In the genomic region with DNA sequence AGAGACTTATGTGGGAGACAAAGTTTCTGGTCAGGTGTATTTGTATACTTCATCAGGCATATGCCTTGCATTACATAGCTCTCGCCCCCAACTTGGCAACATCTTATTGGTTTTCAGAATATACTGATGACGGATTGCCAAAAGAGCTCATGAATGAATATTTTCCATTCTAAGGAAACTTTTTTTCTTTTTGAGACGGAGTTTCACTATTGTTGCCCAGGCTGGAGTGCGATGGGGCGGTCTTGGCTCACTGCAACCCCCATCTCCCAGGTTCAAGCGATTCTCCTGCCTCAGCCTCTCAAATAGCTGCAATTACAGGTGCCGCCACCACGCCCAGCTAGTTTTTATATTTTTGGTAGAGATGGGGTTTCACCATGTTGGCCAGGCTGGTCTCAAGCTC, we compare ENCODE assay signal across 28 cellular contexts.
"Had no signal": no experiment of that assay in that cellular context is flagged by ENCODE, and none has a peak within 500 bp of the region (broad histone marks: within the 10 kb centered on the region; RNA-seq: fewer than 3 reads in every experiment).

No MANE protein-coding gene starts in this region.

- H3K9me3 ChIP-seq: heart right ventricle, testis, uterus had no signal

- H3K36me3 ChIP-seq: uterus had no signal

- H2AFZ ChIP-seq: parathyroid adenoma had no signal

- ATAC-seq: activated CD4-positive, CD25-positive, alpha-beta regulatory T cell treated with anti-CD3 and anti-CD28 coated beads, Interleukin-2, amount 50 U/mL, for 24 hours; activated T-cell treated with anti-CD3 and anti-CD28 coated beads, Interleukin-2, amount 50 U/mL, for 72 hours; heart right ventricle; left cardiac atrium; right cardiac atrium had no signal

- H3K4me3 ChIP-seq: heart right ventricle, testis, uterus had no signal

- H3K4me1 ChIP-seq: parathyroid adenoma, uterus had no signal

- H3K27me3 ChIP-seq: heart right ventricle, testis, uterus had no signal

- H3K4me3 Mint-ChIP-seq: activated CD4-positive, alpha-beta T cell treated with anti-CD3 and anti-CD28 coated beads, Interleukin-2, amount 10 ng/mL, durations not matched to agents 7 days and 5 days; activated naive CD4-positive, alpha-beta T cell treated with anti-CD3 and anti-CD28 coated beads for 36 hours; memory B cell; nephron progenitor cell; T-helper 2 cell treated with Interferon-gamma antibody and Interleukin-4, amounts not matched to agents 5 μg/mL and 100 μg/mL, for 36 hours had no signal

- H3K27me3 Mint-ChIP-seq: activated CD4-positive, alpha-beta T cell treated with anti-CD3 and anti-CD28 coated beads, Interleukin-2, amount 10 ng/mL, durations not matched to agents 7 days and 5 days; brain; memory B cell had no signal

- H3K27ac Mint-ChIP-seq: activated CD4-positive, alpha-beta T cell treated with anti-CD3 and anti-CD28 coated beads, Interleukin-2, amount 10 ng/mL, durations not matched to agents 7 days and 5 days; activated naive CD4-positive, alpha-beta T cell treated with anti-CD3 and anti-CD28 coated beads for 36 hours; activated T-cell treated with anti-CD3 and anti-CD28 coated beads, Interleukin-2, amount 50 U/mL, for 72 hours; brain; nephron progenitor cell; T-helper 2 cell treated with Interferon-gamma antibody and Interleukin-4, amounts not matched to agents 5 μg/mL and 100 μg/mL, for 36 hours had no signal

- DNase-seq: activated CD4-positive, alpha-beta T cell treated with anti-CD3 and anti-CD28 coated beads, Interleukin-2, amount 10 ng/mL, durations not matched to agents 7 days and 5 days; activated CD8-positive, alpha-beta memory T cell treated with anti-CD3 and anti-CD28 coated beads, Interleukin-2, amount 50 U/mL, for 48 hours; activated effector memory CD4-positive, alpha-beta T cell treated with Interleukin-2 at 50 U/mL for 16 hours; activated naive CD4-positive, alpha-beta T cell treated with anti-CD3 and anti-CD28 coated beads for 36 hours; activated T-cell treated with anti-CD3 and anti-CD28 coated beads, Interleukin-2, amount 50 U/mL, for 72 hours; aorta; caudate nucleus; dermis blood vessel endothelial cell; effector CD8-positive, alpha-beta T cell; erythroblast; foreskin fibroblast; heart right ventricle; islet precursor cell; left cardiac atrium; nephron progenitor cell; nucleus accumbens; right cardiac atrium; stimulated activated CD4-positive, alpha-beta T cell treated with anti-CD3 and anti-CD28 coated beads, Interleukin-12 subunit alpha, Interleukin-12 subunit beta, amount 100 ng/mL, for 4 hours; stimulated activated CD4-positive, alpha-beta T cell treated with anti-CD3 and anti-CD28 coated beads, Interleukin-4, amount 100 ng/mL, for 4 hours; testis; trophoblast cell; uterus had no signal

- H3K9me3 Mint-ChIP-seq: activated CD4-positive, alpha-beta T cell treated with anti-CD3 and anti-CD28 coated beads, Interleukin-2, amount 10 ng/mL, durations not matched to agents 7 days and 5 days; activated naive CD4-positive, alpha-beta T cell treated with anti-CD3 and anti-CD28 coated beads for 36 hours; activated T-cell treated with anti-CD3 and anti-CD28 coated beads, Interleukin-2, amount 50 U/mL, for 72 hours; brain; memory B cell; nephron progenitor cell; T-helper 2 cell treated with Interferon-gamma antibody and Interleukin-4, amounts not matched to agents 5 μg/mL and 100 μg/mL, for 36 hours had no signal

- H3K9ac ChIP-seq: parathyroid adenoma had no signal

- H3K27ac ChIP-seq: heart right ventricle, parathyroid adenoma, testis, uterus, VCaP had no signal
